ENCODE assay signal across 31 cellular contexts in genomic region chr3:72087420-72087819, GRCh38.
"Had no signal": no experiment of that assay in that cellular context is flagged by ENCODE, and none has a peak within 500 bp of the region (broad histone marks: within the 10 kb centered on the region; RNA-seq: fewer than 3 reads in every experiment).

No MANE protein-coding gene starts in this region.

- H3K27ac ChIP-seq: body of pancreas, breast epithelium, SJCRH30, SK-N-MC, VCaP had no signal

- ATAC-seq: activated CD8-positive, alpha-beta memory T cell treated with anti-CD3 and anti-CD28 coated beads, Interleukin-2, amount 10 ng/mL, durations not matched to agents 7 days and 5 days; body of pancreas; T-cell had no signal

- H3K36me3 ChIP-seq: breast epithelium, SJCRH30 had no signal

- DNase-seq: activated B cell treated with CpG ODN at 0.5 μM for 24 hours; activated CD4-positive, alpha-beta memory T cell treated with anti-CD3 and anti-CD28 coated beads, Interleukin-2, amount 10 ng/mL, durations not matched to agents 7 days and 5 days; activated CD4-positive, alpha-beta T cell treated with anti-CD3 and anti-CD28 coated beads for 1 hour; activated CD4-positive, alpha-beta T cell treated with anti-CD3 and anti-CD28 coated beads for 48 hours; activated CD8-positive, alpha-beta memory T cell treated with anti-CD3 and anti-CD28 coated beads for 24 hours; activated CD8-positive, alpha-beta memory T cell treated with anti-CD3 and anti-CD28 coated beads, Interleukin-2, amount 10 ng/mL, durations not matched to agents 7 days and 5 days; activated CD8-positive, alpha-beta memory T cell treated with anti-CD3 and anti-CD28 coated beads, Interleukin-2, amount 50 U/mL, for 48 hours; activated effector memory CD4-positive, alpha-beta T cell treated with Interleukin-2 at 50 U/mL for 16 hours; activated naive CD4-positive, alpha-beta T cell treated with anti-CD3 and anti-CD28 coated beads, Interleukin-2, amount 10 ng/mL, durations not matched to agents 7 days and 5 days; activated naive CD8-positive, alpha-beta T cell treated with anti-CD3 and anti-CD28 coated beads, Interleukin-2, amount 10 ng/mL, durations not matched to agents 7 days and 5 days; activated T-cell treated with anti-CD3 and anti-CD28 coated beads, Interleukin-2, amount 50 U/mL, for 48 hours; body of pancreas; cerebellar nuclear complex; NCI-H1048; NCI-H1105 treated with DMSO at 0.1 percent for 48 hours; NCI-H1436 treated with DMSO at 0.1 percent for 48 hours; NCI-H1694 treated with DMSO at 0.1 percent for 48 hours; NCI-H2029; NCI-H510A; NCI-H526; NCI-H748 treated with DMSO at 0.1 percent for 48 hours; NK-92 treated with Interleukin-12 subunit alpha and Interleukin-12 subunit beta, amount 100 ng/mL, for 24 hours; OCI-M1; Right ventricle myocardium superior; SJCRH30; T-cell; T-helper 2 cell; T-helper 9 cell had no signal

- H3K9me3 ChIP-seq: body of pancreas, breast epithelium, SJCRH30 had no signal

- H3K4me1 ChIP-seq: body of pancreas, breast epithelium, SJCRH30 had no signal

- H3K27me3 ChIP-seq: body of pancreas, breast epithelium, SJCRH30 had no signal

- H3K4me3 ChIP-seq: body of pancreas, breast epithelium, SJCRH30, SK-N-MC had no signal

- H3K27ac Mint-ChIP-seq: activated B cell treated with CpG ODN at 0.5 μM for 24 hours; activated CD4-positive, alpha-beta memory T cell treated with anti-CD3 and anti-CD28 coated beads, Interleukin-2, amount 10 ng/mL, durations not matched to agents 7 days and 5 days; activated CD8-positive, alpha-beta memory T cell treated with anti-CD3 and anti-CD28 coated beads, Interleukin-2, amount 10 ng/mL, durations not matched to agents 7 days and 5 days; activated naive CD4-positive, alpha-beta T cell treated with anti-CD3 and anti-CD28 coated beads, Interleukin-2, amount 10 ng/mL, durations not matched to agents 7 days and 5 days; activated naive CD8-positive, alpha-beta T cell treated with anti-CD3 and anti-CD28 coated beads, Interleukin-2, amount 10 ng/mL, durations not matched to agents 7 days and 5 days; T-cell had no signal

- H3K36me3 Mint-ChIP-seq: activated naive CD4-positive, alpha-beta T cell treated with anti-CD3 and anti-CD28 coated beads, Interleukin-2, amount 10 ng/mL, durations not matched to agents 7 days and 5 days; activated naive CD8-positive, alpha-beta T cell treated with anti-CD3 and anti-CD28 coated beads, Interleukin-2, amount 10 ng/mL, durations not matched to agents 7 days and 5 days; T-cell had no signal

- H3K27me3 Mint-ChIP-seq: activated CD4-positive, alpha-beta memory T cell treated with anti-CD3 and anti-CD28 coated beads, Interleukin-2, amount 10 ng/mL, durations not matched to agents 7 days and 5 days had no signal

- H3K4me3 Mint-ChIP-seq: activated B cell treated with CpG ODN at 0.5 μM for 24 hours; activated CD4-positive, alpha-beta memory T cell treated with anti-CD3 and anti-CD28 coated beads, Interleukin-2, amount 10 ng/mL, durations not matched to agents 7 days and 5 days; activated CD8-positive, alpha-beta memory T cell treated with anti-CD3 and anti-CD28 coated beads, Interleukin-2, amount 10 ng/mL, durations not matched to agents 7 days and 5 days; activated naive CD4-positive, alpha-beta T cell treated with anti-CD3 and anti-CD28 coated beads, Interleukin-2, amount 10 ng/mL, durations not matched to agents 7 days and 5 days; activated naive CD8-positive, alpha-beta T cell treated with anti-CD3 and anti-CD28 coated beads, Interleukin-2, amount 10 ng/mL, durations not matched to agents 7 days and 5 days; T-cell had no signal
